ENCODE assay signal across 17 cellular contexts in genomic region chr5:158313027-158313738, GRCh38.
"Had no signal": no experiment of that assay in that cellular context is flagged by ENCODE, and none has a peak within 500 bp of the region (broad histone marks: within the 10 kb centered on the region; RNA-seq: fewer than 3 reads in every experiment).

No MANE protein-coding gene starts in this region.

- ATAC-seq: activated T-cell treated with anti-CD3 and anti-CD28 coated beads, Interleukin-2, amount 50 U/mL, for 4 hours; foreskin keratinocyte; sciatic nerve; T-helper 17 cell had no signal

- H3K4me1 ChIP-seq: colonic mucosa, esophagus squamous epithelium, foreskin keratinocyte, spleen, upper lobe of left lung had no signal

- H3K27ac ChIP-seq: colonic mucosa, esophagus squamous epithelium, foreskin keratinocyte, ovary, spleen, upper lobe of left lung had no signal

- DNase-seq: activated CD4-positive, alpha-beta memory T cell treated with anti-CD3 and anti-CD28 coated beads, Interleukin-2, amount 10 ng/mL, durations not matched to agents 7 days and 5 days; activated CD4-positive, alpha-beta T cell treated with anti-CD3 and anti-CD28 coated beads for 4 hours; activated effector memory CD4-positive, alpha-beta T cell treated with Interleukin-2 at 50 U/mL for 16 hours; activated T-cell treated with anti-CD3 and anti-CD28 coated beads, Interleukin-2, amount 50 U/mL, for 4 hours; colonic mucosa; esophagus squamous epithelium; foreskin keratinocyte; glutamatergic neuron; midbrain; ovary; spleen; T-helper 17 cell had no signal

- H3K4me3 ChIP-seq: colonic mucosa, esophagus squamous epithelium, lung, ovary, spleen, upper lobe of left lung had no signal

- FAIRE-seq: endothelial cell of umbilical vein, islet of Langerhans had no signal

- H3K36me3 ChIP-seq: colonic mucosa, esophagus squamous epithelium, ovary, spleen, upper lobe of left lung had no signal

- H3K9me3 ChIP-seq: colonic mucosa, esophagus squamous epithelium, ovary, spleen, upper lobe of left lung had no signal

- H3K27me3 ChIP-seq: colonic mucosa, esophagus squamous epithelium, foreskin keratinocyte, ovary, spleen, upper lobe of left lung had no signal
